In the genomic region with DNA sequence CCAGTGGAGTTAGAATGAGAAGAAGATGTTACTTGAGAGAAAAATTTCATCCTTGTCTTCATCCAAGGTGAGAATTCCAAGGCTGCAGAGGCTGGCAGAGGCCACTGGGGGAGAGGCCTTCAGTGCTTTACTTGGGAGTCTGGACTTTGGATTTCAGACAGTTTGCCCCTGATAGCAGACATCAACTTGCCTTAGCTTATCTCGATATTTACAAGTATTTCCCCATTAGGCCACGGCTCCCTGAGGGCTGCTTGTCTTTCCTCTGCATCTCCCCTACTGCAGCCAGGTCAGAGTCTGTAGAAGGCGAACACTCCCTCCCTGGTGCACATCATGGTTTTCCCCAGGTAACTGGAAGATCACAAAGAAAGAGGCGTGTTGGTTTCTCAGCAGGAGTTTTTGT, we compare ENCODE assay signal across 26 cellular contexts. TPM values are rescaled to one million over a fixed set of nuclear protein-coding genes. Genes with fewer than 3 reads are reported as not detected.
"Had no signal": no experiment of that assay in that cellular context is flagged by ENCODE, and none has a peak within 500 bp of the region (broad histone marks: within the 10 kb centered on the region; RNA-seq: fewer than 3 reads in every experiment).

No MANE protein-coding gene starts in this region.

- H3K36me3 Mint-ChIP-seq: naive B cell; stimulated activated naive B cell treated with anti-CD40 and anti-IgM and Interleukin-4, amounts not matched to agents 10 μg/mL and 1 μg/mL and 100 μg/mL, for 72 hours had no signal

- H3K36me3 ChIP-seq: colonic mucosa, tibial nerve had no signal

- FAIRE-seq: islet of Langerhans had no signal

- H3K4me3 ChIP-seq: colonic mucosa, testis, tibial nerve had no signal

- H3K4me1 ChIP-seq: colonic mucosa, parathyroid adenoma, testis, tibial nerve had no signal

- H2AFZ ChIP-seq: parathyroid adenoma had no signal

- H3K27ac Mint-ChIP-seq: naive B cell; nephron; stimulated activated naive B cell treated with anti-CD40 and anti-IgM and Interleukin-4, amounts not matched to agents 10 μg/mL and 1 μg/mL and 100 μg/mL, for 72 hours; stimulated activated naive CD8-positive, alpha-beta T cell treated with anti-CD3 and anti-CD28 coated beads, Interleukin-15, amount 100 ng/mL, for 72 hours had no signal

- H3K27me3 ChIP-seq: colonic mucosa, testis, tibial nerve had no signal

- DNase-seq: colonic mucosa; dermis blood vessel endothelial cell; foreskin melanocyte; head of caudate nucleus; hypothalamus; mammary epithelial cell; naive B cell; occipital lobe; stimulated activated CD4-positive, alpha-beta T cell treated with anti-CD3 and anti-CD28 coated beads, Interleukin-2, amount 100 ng/mL, for 24 hours; stimulated activated CD4-positive, alpha-beta T cell treated with anti-CD3 and anti-CD28 coated beads, Interleukin-4, amount 100 ng/mL, for 4 hours; stimulated activated naive B cell treated with anti-CD40 and anti-IgM and Interleukin-4, amounts not matched to agents 10 μg/mL and 1 μg/mL and 100 μg/mL, for 72 hours; stimulated activated naive CD8-positive, alpha-beta T cell treated with anti-CD3 and anti-CD28 coated beads, Interleukin-15, amount 100 ng/mL, for 72 hours; testis had no signal

- H3K9ac ChIP-seq: parathyroid adenoma had no signal

- H3K9me3 ChIP-seq: colonic mucosa, testis, tibial nerve had no signal

- H3K27ac ChIP-seq: colonic mucosa, parathyroid adenoma, testis, tibial nerve had no signal

- H3K4me3 Mint-ChIP-seq: naive B cell; nephron; stimulated activated naive B cell treated with anti-CD40 and anti-IgM and Interleukin-4, amounts not matched to agents 10 μg/mL and 1 μg/mL and 100 μg/mL, for 72 hours; stimulated activated naive CD8-positive, alpha-beta T cell treated with anti-CD3 and anti-CD28 coated beads, Interleukin-15, amount 100 ng/mL, for 72 hours had no signal

- H3K79me2 ChIP-seq: parathyroid adenoma had no signal

- H3K9me3 Mint-ChIP-seq: naive B cell; nephron; stimulated activated naive B cell treated with anti-CD40 and anti-IgM and Interleukin-4, amounts not matched to agents 10 μg/mL and 1 μg/mL and 100 μg/mL, for 72 hours; stimulated activated naive CD8-positive, alpha-beta T cell treated with anti-CD3 and anti-CD28 coated beads, Interleukin-15, amount 100 ng/mL, for 72 hours had no signal

- H3K4me1 Mint-ChIP-seq: naive B cell; nephron; stimulated activated naive B cell treated with anti-CD40 and anti-IgM and Interleukin-4, amounts not matched to agents 10 μg/mL and 1 μg/mL and 100 μg/mL, for 72 hours had no signal

- ATAC-seq: left lobe of liver; sciatic nerve; stimulated activated naive B cell treated with anti-CD40 and anti-IgM and Interleukin-4, amounts not matched to agents 10 μg/mL and 1 μg/mL and 100 μg/mL, for 72 hours; stimulated activated naive CD8-positive, alpha-beta T cell treated with anti-CD3 and anti-CD28 coated beads, Interleukin-15, amount 100 ng/mL, for 72 hours had no signal

RNA-seq across cellular contexts. Expression of a gene that starts 29.9 kb away (rescaled TPM):
- total RNA-seq: cerebellum, colonic mucosa, dermis blood vessel endothelial cell, left lobe of liver, lower leg skin, mammary epithelial cell, occipital lobe, pulmonary artery endothelial cell, sciatic nerve, skeletal muscle tissue, subcutaneous adipose tissue, testis, tibial nerve, ureter had no signal
- polyA plus RNA-seq: esophagus, mammary epithelial cell had no signal
